11 cellular contexts compared by ENCODE assay signal in the genomic region with DNA sequence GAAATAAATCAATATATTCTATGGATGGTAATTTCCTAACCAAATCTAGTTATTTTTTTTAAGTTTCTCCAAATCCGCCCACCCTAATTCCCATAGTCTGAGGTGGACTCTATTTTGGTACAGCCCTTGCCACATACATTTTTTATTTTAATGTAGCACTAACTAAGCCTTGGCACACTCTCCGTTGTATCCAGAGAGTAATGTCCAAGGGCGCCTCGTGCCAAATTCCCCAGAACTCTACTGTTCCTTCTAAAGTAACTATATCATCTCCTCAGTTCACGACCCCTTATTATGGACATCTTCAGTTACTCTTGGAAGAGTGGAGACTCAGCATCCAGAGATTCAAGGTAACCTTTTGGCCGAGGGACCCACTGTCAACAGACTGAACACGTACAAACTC. TPM values are rescaled to one million over a fixed set of nuclear protein-coding genes. Genes with fewer than 3 reads are reported as not detected.
DNase-seq lines count a peak whose midpoint lies in the region; ATAC-seq and TF ChIP-seq lines count a peak whose summit lies in the region.
"Had no signal": no experiment of that assay in that cellular context is flagged by ENCODE, and none has a peak within 500 bp of the region (broad histone marks: within the 10 kb centered on the region; RNA-seq: fewer than 3 reads in every experiment).

No MANE protein-coding gene starts in this region.

- no peak for TF ChIP-seq POLR2A in uterus (IDR thresholded peaks at IDR 0.05)

- intact Hi-C loops in activated CD4-positive, alpha-beta T cell treated with anti-CD3 and anti-CD28 coated beads, Interleukin-2, amount 10 ng/mL, durations not matched to agents 24 days and 14 days (cut with micrococcal nuclease) = no loop called here
- intact Hi-C loops in uterus (cut with DNase I; ENCODE audit: low total_unique reads) = no loop called here

- H3K27ac Mint-ChIP-seq in activated CD4-positive, alpha-beta T cell treated with anti-CD3 and anti-CD28 coated beads, Interleukin-2, amount 10 ng/mL, durations not matched to agents 24 days and 14 days = no peak overlapping the region
- H3K27ac Mint-ChIP-seq in activated CD4-positive, alpha-beta T cell treated with anti-CD3 and anti-CD28 coated beads, Interleukin-2, amount 10 ng/mL, durations not matched to agents 7 days and 5 days = no peak overlapping the region
- H3K27ac Mint-ChIP-seq in nephron = peak overlapping the region; percentile 24 to 67 (median 54)
- H3K27ac Mint-ChIP-seq: stimulated activated naive CD8-positive, alpha-beta T cell treated with anti-CD3 and anti-CD28 coated beads, Interleukin-15, Interleukin-2, amounts not matched to agents 100 ng/mL and 50 ng/mL, for 24 hours had no signal

- peak overlapping the region; percentile 70 for H3K4me3 ChIP-seq in epithelial cell of esophagus (ENCODE audit: low read length)
- peak overlapping the region; percentile 62 to 91 for H3K4me3 ChIP-seq in uterus

- H3K27ac ChIP-seq in uterus = peak overlapping the region; percentile 90 to 92

- no peaks in the 10 kb centered on the region for H3K9me3 Mint-ChIP-seq in activated CD4-positive, alpha-beta T cell treated with anti-CD3 and anti-CD28 coated beads, Interleukin-2, amount 10 ng/mL, durations not matched to agents 24 days and 14 days
- no peaks in the 10 kb centered on the region for H3K9me3 Mint-ChIP-seq in activated CD4-positive, alpha-beta T cell treated with anti-CD3 and anti-CD28 coated beads, Interleukin-2, amount 10 ng/mL, durations not matched to agents 7 days and 5 days
- H3K9me3 Mint-ChIP-seq in nephron = no peaks in the 10 kb centered on the region
- H3K9me3 Mint-ChIP-seq: stimulated activated naive CD8-positive, alpha-beta T cell treated with anti-CD3 and anti-CD28 coated beads, Interleukin-15, Interleukin-2, amounts not matched to agents 100 ng/mL and 50 ng/mL, for 24 hours had no signal

- POLR2A ChIA-PET in activated CD4-positive, alpha-beta T cell treated with anti-CD3 and anti-CD28 coated beads, Interleukin-2, amount 10 ng/mL, durations not matched to agents 7 days and 5 days (lab: Charles Lee) = no interaction called here

- TF ChIP-seq CTCF in epithelial cell of esophagus (IDR thresholded peaks at IDR 0.05; ENCODE audit: insufficient read depth, low read depth, low read length, missing control alignments) (no peak), nephron (IDR thresholded peaks at IDR 0.05; ENCODE audit: unreplicated experiment in 3 of 3) (no peak), uterus (IDR thresholded peaks at IDR 0.05) (no peak)

- H3K4me1 Mint-ChIP-seq in activated CD4-positive, alpha-beta T cell treated with anti-CD3 and anti-CD28 coated beads, Interleukin-2, amount 10 ng/mL, durations not matched to agents 24 days and 14 days = peaks cover 2% of the 10 kb centered on the region
- no peaks in the 10 kb centered on the region for H3K4me1 Mint-ChIP-seq in activated CD4-positive, alpha-beta T cell treated with anti-CD3 and anti-CD28 coated beads, Interleukin-2, amount 10 ng/mL, durations not matched to agents 7 days and 5 days
- H3K4me1 Mint-ChIP-seq in nephron = peaks cover 46% of the 10 kb centered on the region
- H3K4me1 Mint-ChIP-seq: central memory CD8-positive, alpha-beta T cell had no signal

- H3K36me3 ChIP-seq in uterus = no peaks in the 10 kb centered on the region

- H3K4me3 Mint-ChIP-seq in activated CD4-positive, alpha-beta T cell treated with anti-CD3 and anti-CD28 coated beads, Interleukin-2, amount 10 ng/mL, durations not matched to agents 24 days and 14 days = peak overlapping the region; percentile 6
- H3K4me3 Mint-ChIP-seq in activated CD4-positive, alpha-beta T cell treated with anti-CD3 and anti-CD28 coated beads, Interleukin-2, amount 10 ng/mL, durations not matched to agents 7 days and 5 days = no peak overlapping the region
- H3K4me3 Mint-ChIP-seq in nephron = peak overlapping the region; percentile 72 to 91 (median 82)
- H3K4me3 Mint-ChIP-seq: central memory CD8-positive, alpha-beta T cell; stimulated activated naive CD8-positive, alpha-beta T cell treated with anti-CD3 and anti-CD28 coated beads, Interleukin-15, Interleukin-2, amounts not matched to agents 100 ng/mL and 50 ng/mL, for 24 hours had no signal

- H3K27me3 ChIP-seq in uterus = no peaks in the 10 kb centered on the region

- no peaks in the 10 kb centered on the region for H3K36me3 Mint-ChIP-seq in activated CD4-positive, alpha-beta T cell treated with anti-CD3 and anti-CD28 coated beads, Interleukin-2, amount 10 ng/mL, durations not matched to agents 24 days and 14 days (ENCODE audit: low read depth)
- H3K36me3 Mint-ChIP-seq in activated CD4-positive, alpha-beta T cell treated with anti-CD3 and anti-CD28 coated beads, Interleukin-2, amount 10 ng/mL, durations not matched to agents 7 days and 5 days (ENCODE audit: low read depth) = no peaks in the 10 kb centered on the region
- H3K36me3 Mint-ChIP-seq in nephron (ENCODE audit: low read depth) = no peaks in the 10 kb centered on the region

- no peak for DNase-seq in activated CD4-positive, alpha-beta T cell treated with anti-CD3 and anti-CD28 coated beads, Interleukin-2, amount 10 ng/mL, durations not matched to agents 24 days and 14 days
- DNase-seq in activated CD4-positive, alpha-beta T cell treated with anti-CD3 and anti-CD28 coated beads, Interleukin-2, amount 10 ng/mL, durations not matched to agents 7 days and 5 days = no peak
- DNase-seq in epithelial cell of esophagus (ENCODE audit: low read depth) (no peak), uterus (peak in 1 of 2 donors; percentile 39), HPDE6-E6E7 (ENCODE audit: extremely low spot score) (no peak), HUDEP-2 (lab: John Stamatoyannopoulos, UW; ENCODE audit: unreplicated experiment in 76 of 76) (no peak)
- DNase-seq: NCI-H345 had no signal

- H3K4me1 ChIP-seq in uterus = peaks cover 0 to 5% of the 10 kb centered on the region in 2 donors

- H3K27me3 Mint-ChIP-seq in activated CD4-positive, alpha-beta T cell treated with anti-CD3 and anti-CD28 coated beads, Interleukin-2, amount 10 ng/mL, durations not matched to agents 24 days and 14 days = peaks cover 30% of the 10 kb centered on the region
- H3K27me3 Mint-ChIP-seq in activated CD4-positive, alpha-beta T cell treated with anti-CD3 and anti-CD28 coated beads, Interleukin-2, amount 10 ng/mL, durations not matched to agents 7 days and 5 days = peaks cover 32% of the 10 kb centered on the region
- peaks cover 27% of the 10 kb centered on the region for H3K27me3 Mint-ChIP-seq in nephron (ENCODE audit: low read depth)

- ATAC-seq in GM18873 (IDR thresholded peaks at IDR 0.05; ENCODE audit: low FRiP score, unreplicated experiment) = no peak

- CTCF ChIA-PET in activated CD4-positive, alpha-beta T cell treated with anti-CD3 and anti-CD28 coated beads, Interleukin-2, amount 10 ng/mL, durations not matched to agents 7 days and 5 days (lab: Charles Lee) = no interaction called here

- H3K9me3 ChIP-seq in uterus = no peaks in the 10 kb centered on the region

RNA-seq across cellular contexts. Expression of a gene that starts 1.3 kb away (rescaled TPM):
- not detected in 2 replicates for total RNA-seq in activated CD4-positive, alpha-beta T cell treated with anti-CD3 and anti-CD28 coated beads, Interleukin-2, amount 10 ng/mL, durations not matched to agents 24 days and 14 days
- not detected for total RNA-seq in activated CD4-positive, alpha-beta T cell treated with anti-CD3 and anti-CD28 coated beads, Interleukin-2, amount 10 ng/mL, durations not matched to agents 7 days and 5 days
- total RNA-seq in uterus = 10 to 100 TPM; 11.3 to 37.5 (median 20.9) TPM

Comparison
In these comparisons a context has a peak if more than half of its experiments do, and no peak if none do; other contexts are left out.
1. H3K27ac Mint-ChIP-seq: peak in nephron (3 of 3); none in activated CD4-positive, alpha-beta T cell treated with anti-CD3 and anti-CD28 coated beads, Interleukin-2, amount 10 ng/mL, durations not matched to agents 24 days and 14 days (single experiment) and activated CD4-positive, alpha-beta T cell treated with anti-CD3 and anti-CD28 coated beads, Interleukin-2, amount 10 ng/mL, durations not matched to agents 7 days and 5 days (single experiment).
2. RNA of a gene that starts 1.3 kb away (total RNA-seq): 11.3 to 37.5 TPM in uterus; not detected in activated CD4-positive, alpha-beta T cell treated with anti-CD3 and anti-CD28 coated beads, Interleukin-2, amount 10 ng/mL, durations not matched to agents 24 days and 14 days and not detected in activated CD4-positive, alpha-beta T cell treated with anti-CD3 and anti-CD28 coated beads, Interleukin-2, amount 10 ng/mL, durations not matched to agents 7 days and 5 days; every median in the first group is over 10 times any median in the second.